Comparison of ENCODE assay signal across 27 cellular contexts in the genomic region with DNA sequence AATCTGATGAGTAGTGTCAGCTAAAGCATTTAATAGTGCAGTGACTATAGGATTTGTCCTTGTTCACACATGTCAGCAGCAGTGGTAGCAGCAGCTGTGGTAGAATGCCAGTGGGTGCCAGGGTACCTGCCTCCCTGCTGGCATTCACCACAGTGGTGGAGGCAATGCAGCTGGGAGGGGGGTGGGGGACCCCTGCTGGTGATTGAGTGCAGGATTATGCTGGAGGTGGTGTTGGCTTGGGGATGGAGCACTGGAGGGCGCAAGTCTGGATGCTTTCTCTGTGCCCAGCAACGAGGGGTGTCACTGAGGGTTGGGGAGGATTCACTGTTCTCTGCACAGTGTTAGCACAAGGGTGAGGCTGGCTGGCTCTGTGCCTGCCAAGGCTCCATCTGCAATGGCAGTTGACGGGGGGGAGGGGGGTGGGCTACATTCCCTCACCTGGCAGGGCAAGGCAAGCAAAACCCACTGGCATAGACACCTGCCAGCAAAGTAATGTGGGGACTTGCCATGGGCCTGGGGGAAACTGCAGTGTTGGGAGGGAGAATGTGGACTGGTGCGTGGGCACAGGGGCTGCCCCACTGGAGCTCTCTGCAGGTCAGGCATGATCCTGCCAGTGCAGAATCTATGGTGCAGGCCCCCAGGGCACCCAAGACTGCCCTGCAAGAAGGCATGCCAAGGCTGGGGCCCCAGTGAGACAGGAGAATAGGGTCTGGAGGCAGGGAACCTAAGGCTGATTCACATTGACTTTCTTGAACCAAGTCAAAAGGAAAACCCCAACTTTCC.
DNase-seq lines count a peak whose midpoint lies in the region; ATAC-seq, FAIRE-seq and TF ChIP-seq lines count a peak whose summit lies in the region.
"Had no signal": no experiment of that assay in that cellular context is flagged by ENCODE, and none has a peak within 500 bp of the region (broad histone marks: within the 10 kb centered on the region; RNA-seq: fewer than 3 reads in every experiment).

No MANE protein-coding gene starts in this region.

- TF ChIP-seq CTCF in Loucy (conservative IDR thresholded peaks at IDR 0.05; ENCODE audit: low read length) (peak; percentile 63), K562 (IDR thresholded peaks at IDR 0.05 in 2 of 3, conservative IDR thresholded peaks at IDR 0.05 in 1 of 3; ENCODE audit: insufficient read depth in 2 of 3, low read depth in 1 of 3, low read length in 3 of 3) (peak; percentile 20 to 85 (median 57); a peak in 5 of 6 replicates), psoas muscle (IDR thresholded peaks at IDR 0.05) (no peak)

- no peaks in the 10 kb centered on the region for H3K36me3 Mint-ChIP-seq in activated CD4-positive, alpha-beta T cell treated with anti-CD3 and anti-CD28 coated beads for 36 hours (ENCODE audit: low read depth)
- no peaks in the 10 kb centered on the region for H3K36me3 Mint-ChIP-seq in stimulated activated memory B cell treated with anti-CD40 and anti-IgM and Interleukin-4, amounts not matched to agents 10 μg/mL and 1 μg/mL and 100 μg/mL, for 72 hours
- H3K36me3 Mint-ChIP-seq: activated naive CD4-positive, alpha-beta T cell treated with anti-CD3 and anti-CD28 coated beads, Interleukin-2, amount 10 ng/mL, durations not matched to agents 7 days and 5 days; immature natural killer cell; mesothelial cell of epicardium; naive thymus-derived CD8-positive, alpha-beta T cell had no signal

- DNase-seq in activated CD4-positive, alpha-beta T cell treated with anti-CD3 and anti-CD28 coated beads for 36 hours, result peak; percentile 14
- DNase-seq in activated CD4-positive, alpha-beta T cell treated with anti-CD3 and anti-CD28 coated beads, Interleukin-2, amount 50 U/mL, for 1 hour, result no peak
- no peak for DNase-seq in K562 (ENCODE audit: extremely low read depth in 1 of 4, low spot score in 3 of 4)
- no peak for DNase-seq in psoas muscle
- DNase-seq: activated CD4-positive, CD25-positive, alpha-beta regulatory T cell treated with anti-CD3 and anti-CD28 coated beads, Interleukin-2, amount 50 U/mL, for 72 hours; activated naive CD4-positive, alpha-beta T cell treated with anti-CD3 and anti-CD28 coated beads, Interleukin-2, amount 10 ng/mL, durations not matched to agents 7 days and 5 days; activated T-cell treated with anti-CD3 and anti-CD28 coated beads, Interleukin-2, amount 50 U/mL, for 72 hours; anterior cingulate cortex; DMS79 treated with DMSO at 0.1 percent for 48 hours; foreskin fibroblast; HCEC 1CT; immature natural killer cell; left ventricle myocardium inferior; naive thymus-derived CD8-positive, alpha-beta T cell; NCI-H526; ovary; stimulated activated CD4-positive, alpha-beta T cell treated with anti-CD3 and anti-CD28 coated beads, Interleukin-15, amount 100 ng/mL, for 24 hours; T1000 had no signal

- ATAC-seq in activated CD4-positive, alpha-beta T cell treated with anti-CD3 and anti-CD28 coated beads for 36 hours, result peak; percentile 42
- ATAC-seq in K562 (no peak), GM21576 (IDR thresholded peaks at IDR 0.05; ENCODE audit: unreplicated experiment) (no peak), GM18505 (IDR thresholded peaks at IDR 0.05; ENCODE audit: unreplicated experiment) (no peak), psoas muscle (no peak)
- ATAC-seq in stimulated activated memory B cell treated with anti-CD40 and anti-IgM and Interleukin-4, amounts not matched to agents 10 μg/mL and 1 μg/mL and 100 μg/mL, for 72 hours, result peak; percentile 51
- ATAC-seq: naive thymus-derived CD8-positive, alpha-beta T cell; sciatic nerve had no signal

- no peak overlapping the region for H3K9ac ChIP-seq in Loucy (ENCODE audit: low read depth, low read length, poor library complexity, severe bottlenecking)
- H3K9ac ChIP-seq in K562 (ENCODE audit: insufficient read depth in 1 of 2, low read depth in 2 of 2, low read length in 2 of 2), result no peak overlapping the region

- H3K4me1 ChIP-seq in Loucy (ENCODE audit: insufficient read depth, low read length, poor library complexity, severe bottlenecking) (no peaks in the 10 kb centered on the region), K562 (replicated peaks in 1 of 2; ENCODE audit: control insufficient read depth in 2 of 2, insufficient read depth in 2 of 2, low read length in 2 of 2) (no peaks in the 10 kb centered on the region), psoas muscle (no peaks in the 10 kb centered on the region)
- H3K4me1 ChIP-seq: left ventricle myocardium inferior had no signal

- H3K27me3 ChIP-seq in Loucy (ENCODE audit: insufficient read depth, low read length, poor library complexity, severe bottlenecking) (no peaks in the 10 kb centered on the region), K562 (ENCODE audit: control insufficient read depth in 2 of 2, insufficient read depth in 2 of 2, low read length in 2 of 2) (peaks cover 0 to 2% of the 10 kb centered on the region in 2 experiments; a peak in 1 of 5 replicates), psoas muscle (ENCODE audit: insufficient read depth in 3 of 3, low read length in 2 of 3) (no peaks in the 10 kb centered on the region)
- H3K27me3 ChIP-seq: ovary, upper lobe of left lung had no signal

- H3K4me3 Mint-ChIP-seq in activated CD4-positive, alpha-beta T cell treated with anti-CD3 and anti-CD28 coated beads for 36 hours, result no peak overlapping the region
- H3K4me3 Mint-ChIP-seq in stimulated activated memory B cell treated with anti-CD40 and anti-IgM and Interleukin-4, amounts not matched to agents 10 μg/mL and 1 μg/mL and 100 μg/mL, for 72 hours, result no peak overlapping the region
- H3K4me3 Mint-ChIP-seq: activated naive CD4-positive, alpha-beta T cell treated with anti-CD3 and anti-CD28 coated beads, Interleukin-2, amount 10 ng/mL, durations not matched to agents 7 days and 5 days; activated T-cell treated with anti-CD3 and anti-CD28 coated beads, Interleukin-2, amount 50 U/mL, for 72 hours; central memory CD8-positive, alpha-beta T cell; immature natural killer cell; mesothelial cell of epicardium; naive thymus-derived CD8-positive, alpha-beta T cell had no signal

- H3K36me3 ChIP-seq in Loucy (ENCODE audit: insufficient read depth, low read length) (no peaks in the 10 kb centered on the region), K562 (ENCODE audit: control insufficient read depth, insufficient read depth, low read length) (no peaks in the 10 kb centered on the region), psoas muscle (ENCODE audit: insufficient read depth in 1 of 2, low read depth in 1 of 2) (no peaks in the 10 kb centered on the region)
- H3K36me3 ChIP-seq: left ventricle myocardium inferior, ovary, upper lobe of left lung had no signal

- H3K27ac Mint-ChIP-seq in activated CD4-positive, alpha-beta T cell treated with anti-CD3 and anti-CD28 coated beads for 36 hours, result no peak overlapping the region
- H3K27ac Mint-ChIP-seq in stimulated activated memory B cell treated with anti-CD40 and anti-IgM and Interleukin-4, amounts not matched to agents 10 μg/mL and 1 μg/mL and 100 μg/mL, for 72 hours, result no peak overlapping the region
- H3K27ac Mint-ChIP-seq: activated naive CD4-positive, alpha-beta T cell treated with anti-CD3 and anti-CD28 coated beads, Interleukin-2, amount 10 ng/mL, durations not matched to agents 7 days and 5 days; activated T-cell treated with anti-CD3 and anti-CD28 coated beads, Interleukin-2, amount 50 U/mL, for 72 hours; immature natural killer cell; mesothelial cell of epicardium; naive thymus-derived CD8-positive, alpha-beta T cell had no signal

- H3K4me3 ChIP-seq in Loucy (ENCODE audit: low read length, poor library complexity, severe bottlenecking), result no peak overlapping the region
- H3K4me3 ChIP-seq in K562, result no peak overlapping the region
- no peak overlapping the region for H3K4me3 ChIP-seq in psoas muscle
- H3K4me3 ChIP-seq: left ventricle myocardium inferior, ovary, upper lobe of left lung had no signal

- H3K9me3 ChIP-seq in Loucy (ENCODE audit: insufficient read depth, low read depth, low read length) (no peaks in the 10 kb centered on the region), K562 (replicated peaks; ENCODE audit: control insufficient read depth, insufficient read depth, low read depth, low read length) (no peaks in the 10 kb centered on the region), psoas muscle (no peaks in the 10 kb centered on the region)
- H3K9me3 ChIP-seq: left ventricle myocardium inferior, ovary, upper lobe of left lung had no signal

- H3K4me2 ChIP-seq in Loucy (ENCODE audit: low read depth, low read length, poor library complexity, severe bottlenecking) (no peak overlapping the region), K562 (ENCODE audit: insufficient read depth, low read length) (no peak overlapping the region)

- TF ChIP-seq POLR2A in K562 (conservative IDR thresholded peaks at IDR 0.05) (no peak), GM18505 (IDR thresholded peaks at IDR 0.05; ENCODE audit: borderline replicate concordance, extremely low read depth, insufficient read depth, insufficient read length) (no peak)

- H3K9me1 ChIP-seq in K562 (ENCODE audit: control insufficient read depth, insufficient read depth, low read length), result no peaks in the 10 kb centered on the region

- TF ChIP-seq RAD21 in K562 (CRISPR knock-in tag; conservative IDR thresholded peaks at IDR 0.05 in 1 of 2, IDR thresholded peaks at IDR 0.05 in 1 of 2), result 0 out of 4 replicates have a peak, but pooled peaks of 1 of the 2 experiments have one; percentile 18

- TF ChIP-seq EP300 in K562 (IDR thresholded peaks at IDR 0.05; ENCODE audit: low read length), result no peak

- CTCF ChIA-PET in activated CD4-positive, alpha-beta T cell treated with anti-CD3 and anti-CD28 coated beads for 36 hours (lab: Charles Lee), result no interaction called here
- CTCF ChIA-PET in K562 (lab: Yijun Ruan, JAX; ENCODE audit: low intra/inter-chr PET ratio), result no interaction called here

- H3K27ac ChIP-seq in K562 (ENCODE audit: extremely low read depth, low read depth, low read length), result no peak overlapping the region
- no peak overlapping the region for H3K27ac ChIP-seq in psoas muscle
- H3K27ac ChIP-seq: left ventricle myocardium inferior, ovary, upper lobe of left lung had no signal

- H3K79me2 ChIP-seq in Loucy (ENCODE audit: insufficient read depth, low read length) (no peaks in the 10 kb centered on the region), K562 (ENCODE audit: control insufficient read depth, insufficient read depth, low read length) (no peaks in the 10 kb centered on the region)

- no peaks in the 10 kb centered on the region for H3F3A ChIP-seq in Loucy (ENCODE audit: low read depth)

- WGBS in K562 (ENCODE audit: insufficient coverage, low coverage, missing lambda C conversion rate), result 4% methylated on average over 3 of the region's 4 CpGs
- WGBS in psoas muscle, 3 donors, result 78 to 88% (median 78%) methylated on average over 4 of the region's 4 CpGs

- intact Hi-C loops in activated CD4-positive, alpha-beta T cell treated with anti-CD3 and anti-CD28 coated beads for 36 hours (cut with DNase I, micrococcal nuclease), result no loop called here
- intact Hi-C loops in K562 (cut with micrococcal nuclease) (no loop called here), psoas muscle (cut with DNase I) (no loop called here)

- H3K27me3 Mint-ChIP-seq in activated CD4-positive, alpha-beta T cell treated with anti-CD3 and anti-CD28 coated beads for 36 hours, result peaks cover 21% of the 10 kb centered on the region
- peaks cover 43% of the 10 kb centered on the region for H3K27me3 Mint-ChIP-seq in stimulated activated memory B cell treated with anti-CD40 and anti-IgM and Interleukin-4, amounts not matched to agents 10 μg/mL and 1 μg/mL and 100 μg/mL, for 72 hours

- no peaks in the 10 kb centered on the region for H3K9me2 ChIP-seq in Loucy (replicated peaks; ENCODE audit: low read depth, low read length)

- H3K9me3 Mint-ChIP-seq in activated CD4-positive, alpha-beta T cell treated with anti-CD3 and anti-CD28 coated beads for 36 hours (ENCODE audit: low read depth), result no peaks in the 10 kb centered on the region
- no peaks in the 10 kb centered on the region for H3K9me3 Mint-ChIP-seq in stimulated activated memory B cell treated with anti-CD40 and anti-IgM and Interleukin-4, amounts not matched to agents 10 μg/mL and 1 μg/mL and 100 μg/mL, for 72 hours
- H3K9me3 Mint-ChIP-seq: activated naive CD4-positive, alpha-beta T cell treated with anti-CD3 and anti-CD28 coated beads, Interleukin-2, amount 10 ng/mL, durations not matched to agents 7 days and 5 days; activated T-cell treated with anti-CD3 and anti-CD28 coated beads, Interleukin-2, amount 50 U/mL, for 72 hours; central memory CD8-positive, alpha-beta T cell; immature natural killer cell; naive thymus-derived CD8-positive, alpha-beta T cell had no signal

- no peaks in the 10 kb centered on the region for H3K4me1 Mint-ChIP-seq in activated CD4-positive, alpha-beta T cell treated with anti-CD3 and anti-CD28 coated beads for 36 hours
- H3K4me1 Mint-ChIP-seq in stimulated activated memory B cell treated with anti-CD40 and anti-IgM and Interleukin-4, amounts not matched to agents 10 μg/mL and 1 μg/mL and 100 μg/mL, for 72 hours, result no peaks in the 10 kb centered on the region
- H3K4me1 Mint-ChIP-seq: activated naive CD4-positive, alpha-beta T cell treated with anti-CD3 and anti-CD28 coated beads, Interleukin-2, amount 10 ng/mL, durations not matched to agents 7 days and 5 days; central memory CD8-positive, alpha-beta T cell; immature natural killer cell; naive thymus-derived CD8-positive, alpha-beta T cell had no signal

- no peak for FAIRE-seq in K562 (lab: Jason Lieb, UNC)
- FAIRE-seq: GM18507 had no signal

- POLR2A ChIA-PET in activated CD4-positive, alpha-beta T cell treated with anti-CD3 and anti-CD28 coated beads for 36 hours (lab: Charles Lee), result interaction anchor here (0.6 kb wide), 1 partner anchor 89 kb away, joined by 4 read pairs; no protein-coding TSS in a partner anchor
- POLR2A ChIA-PET in K562 (lab: Yijun Ruan, JAX), result interaction anchor here (2.0 kb wide), 1 partner anchor 11 kb away, joined by 5 read pairs; no protein-coding TSS in a partner anchor

- BruUV-seq in K562 (replicated peaks; lab: Mats Ljungman, UMichigan), result no TSS peak

- H2AFZ ChIP-seq in Loucy (ENCODE audit: low read length) (no peak overlapping the region), K562 (ENCODE audit: low read depth, low read length) (no peak overlapping the region)

- in situ Hi-C loops in K562 (cut with MboI), result loop anchor here (10.0 kb wide), 1 partner anchor 116 kb away; no protein-coding TSS in a partner anchor

- H4K20me1 ChIP-seq in Loucy (ENCODE audit: insufficient read depth, low read length, poor library complexity, severe bottlenecking) (no peaks in the 10 kb centered on the region), K562 (replicated peaks; ENCODE audit: control insufficient read depth, insufficient read depth, low read length) (no peaks in the 10 kb centered on the region)

Comparison
In these comparisons a context has a peak if more than half of its experiments do, and no peak if none do; other contexts are left out.
1. ATAC-seq: peak in activated CD4-positive, alpha-beta T cell treated with anti-CD3 and anti-CD28 coated beads for 36 hours (single experiment) and stimulated activated memory B cell treated with anti-CD40 and anti-IgM and Interleukin-4, amounts not matched to agents 10 μg/mL and 1 μg/mL and 100 μg/mL, for 72 hours (single experiment); none in K562 (single experiment), GM21576 (single experiment), GM18505 (single experiment) and psoas muscle (0 of 4).